Comparison of ENCODE assay signal across 1 cellular context in genomic region chr6:26312501-26313390, GRCh38.
TF ChIP-seq lines count a peak whose summit lies in the region.

No MANE protein-coding gene starts in this region.

TF ChIP-seq in HepG2, 621 proteins besides CTCF, POLR2A, EP300 and RAD21 (continued from another document and continues in another):
- TF ChIP-seq ZNF503 (CRISPR knock-in tag; IDR thresholded peaks at IDR 0.05) (peak; percentile 57; the same call in 1 of the 2 replicates), ZNF430 (CRISPR knock-in tag; IDR thresholded peaks at IDR 0.05) (peak; percentile 82), TRAFD1 (CRISPR knock-in tag; IDR thresholded peaks at IDR 0.05; ENCODE audit: borderline replicate concordance) (no peak), ZNF33B (CRISPR knock-in tag; IDR thresholded peaks at IDR 0.05) (no peak), ZNF143 (CRISPR knock-in tag; IDR thresholded peaks at IDR 0.05) (no peak), SMAD1 (CRISPR knock-in tag; IDR thresholded peaks at IDR 0.05; ENCODE audit: borderline replicate concordance, low read depth) (0 out of 2 replicates have a peak, but pooled peaks have one; percentile 12), RAD51 (IDR thresholded peaks at IDR 0.05; ENCODE audit: borderline replicate concordance) (no peak), ASH2L (IDR thresholded peaks at IDR 0.05; ENCODE audit: insufficient read length, low read depth, low read length) (peak; percentile 94), NFKB2 (CRISPR knock-in tag; IDR thresholded peaks at IDR 0.05; ENCODE audit: borderline replicate concordance) (no peak), ZNF530 (CRISPR knock-in tag; IDR thresholded peaks at IDR 0.05; ENCODE audit: low read depth) (no peak), NCOA2 (CRISPR knock-in tag; IDR thresholded peaks at IDR 0.05) (peak; percentile 66), ELF3 (CRISPR knock-in tag; IDR thresholded peaks at IDR 0.05) (peak; percentile 87), ZNF83 (CRISPR knock-in tag; IDR thresholded peaks at IDR 0.05; ENCODE audit: borderline replicate concordance) (peak; percentile 29; the same call in 1 of the 2 replicates), PCBP1 (IDR thresholded peaks at IDR 0.05; ENCODE audit: borderline replicate concordance, low read depth, low read length) (no peak), MYC (CRISPR knock-in tag; IDR thresholded peaks at IDR 0.05; ENCODE audit: borderline replicate concordance) (peak; percentile 47; the same call in 1 of the 2 replicates), ZNF138 (CRISPR knock-in tag; IDR thresholded peaks at IDR 0.05; ENCODE audit: low read depth) (no peak), NR0B2 (CRISPR knock-in tag; IDR thresholded peaks at IDR 0.05) (no peak), RFX3 (CRISPR knock-in tag; IDR thresholded peaks at IDR 0.05) (no peak), RXRA (CRISPR knock-in tag; IDR thresholded peaks at IDR 0.05) (peak; percentile 43; the same call in 1 of the 2 replicates), ZNF274 (CRISPR knock-in tag; IDR thresholded peaks at IDR 0.05) (no peak), HNRNPK (IDR thresholded peaks at IDR 0.05; ENCODE audit: low read depth, low read length, poor library complexity, severe bottlenecking) (no peak), ZFP36L1 (CRISPR knock-in tag; IDR thresholded peaks at IDR 0.05) (no peak), FOXP4 (CRISPR knock-in tag; IDR thresholded peaks at IDR 0.05) (peak; percentile 61), ZNF772 (CRISPR knock-in tag; IDR thresholded peaks at IDR 0.05) (no peak), TOPORS (CRISPR knock-in tag; IDR thresholded peaks at IDR 0.05) (peak; percentile 89), THYN1 (CRISPR knock-in tag; IDR thresholded peaks at IDR 0.05; ENCODE audit: borderline replicate concordance, low read depth) (no peak), ZNF562 (CRISPR knock-in tag; IDR thresholded peaks at IDR 0.05; ENCODE audit: borderline replicate concordance) (no peak), POLR2G (IDR thresholded peaks at IDR 0.05; ENCODE audit: low read depth, low read length) (no peak), ZNF350 (CRISPR knock-in tag; IDR thresholded peaks at IDR 0.05; ENCODE audit: borderline replicate concordance, low read depth) (peak; percentile 91), PTBP1 (IDR thresholded peaks at IDR 0.05; ENCODE audit: low read depth, low read length, poor library complexity, severe bottlenecking) (no peak), IKZF5 (CRISPR knock-in tag; IDR thresholded peaks at IDR 0.05) (peak; percentile 85), FIP1L1 (IDR thresholded peaks at IDR 0.05; ENCODE audit: borderline replicate concordance, insufficient read depth, low read depth, low read length) (no peak), ZFYVE20 (CRISPR knock-in tag; IDR thresholded peaks at IDR 0.05; ENCODE audit: borderline replicate concordance, low read depth) (no peak), FLYWCH1 (CRISPR knock-in tag; IDR thresholded peaks at IDR 0.05) (no peak), ZMAT5 (CRISPR knock-in tag; IDR thresholded peaks at IDR 0.05; ENCODE audit: borderline replicate concordance, low read depth) (no peak), ARID5B (CRISPR knock-in tag; IDR thresholded peaks at IDR 0.05) (peak; percentile 89), ZGPAT (CRISPR knock-in tag; IDR thresholded peaks at IDR 0.05) (peak; percentile 94), RELA (CRISPR knock-in tag; IDR thresholded peaks at IDR 0.05) (0 out of 2 replicates have a peak, but pooled peaks have one; percentile 81), ZNF318 (CRISPR knock-in tag; IDR thresholded peaks at IDR 0.05) (no peak), MED13 (CRISPR knock-in tag; IDR thresholded peaks at IDR 0.05) (peak; percentile 42; the same call in 1 of the 2 replicates)
